13 cellular contexts compared by ENCODE assay signal in the genomic region with DNA sequence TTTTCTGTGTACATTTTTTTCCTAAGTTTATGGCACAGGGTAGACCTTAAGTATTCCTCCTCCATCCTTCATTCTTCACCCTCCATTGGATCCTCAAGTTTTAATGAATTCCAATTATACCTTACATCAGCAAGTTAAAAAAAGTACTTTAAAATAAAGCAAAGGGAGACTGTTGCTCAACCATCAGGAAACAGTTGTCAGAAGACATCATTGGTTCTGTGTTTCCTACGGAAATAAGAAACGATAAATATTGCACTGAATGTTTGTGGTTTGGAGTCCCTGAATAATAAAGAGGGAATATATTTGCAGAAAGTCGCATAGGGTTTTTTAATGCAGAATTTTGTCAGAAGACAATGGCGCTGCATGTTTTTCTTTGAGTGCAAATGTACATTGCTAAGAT. TPM values are rescaled to one million over a fixed set of nuclear protein-coding genes. Genes with fewer than 3 reads are reported as not detected.
"Had no signal": no experiment of that assay in that cellular context is flagged by ENCODE, and none has a peak within 500 bp of the region (broad histone marks: within the 10 kb centered on the region; RNA-seq: fewer than 3 reads in every experiment).

No MANE protein-coding gene starts in this region.

- H3K9me3 Mint-ChIP-seq: activated T-helper 1 cell treated with anti-CD3 and anti-CD28 coated beads, Interleukin-12 subunit alpha, Interleukin-12 subunit beta, Interleukin-2, Interleukin-4 antibody, amounts not matched to agents 30 ng/mL and 10 ng/mL and 1 ng/mL, durations not matched to agents 14 hours and 24 hours and 36 hours; stimulated activated memory B cell treated with anti-CD40 and anti-IgM and Interleukin-4, amounts not matched to agents 10 μg/mL and 1 μg/mL and 100 μg/mL, for 72 hours had no signal

- H3K4me3 Mint-ChIP-seq: activated T-helper 1 cell treated with anti-CD3 and anti-CD28 coated beads, Interleukin-12 subunit alpha, Interleukin-12 subunit beta, Interleukin-2, Interleukin-4 antibody, amounts not matched to agents 30 ng/mL and 10 ng/mL and 1 ng/mL, durations not matched to agents 14 hours and 24 hours and 36 hours; stimulated activated memory B cell treated with anti-CD40 and anti-IgM and Interleukin-4, amounts not matched to agents 10 μg/mL and 1 μg/mL and 100 μg/mL, for 72 hours had no signal

- H3K4me1 ChIP-seq: gastroesophageal sphincter, tibial nerve had no signal

- H3K27ac ChIP-seq: coronary artery, gastroesophageal sphincter, hepatocyte, tibial nerve had no signal

- H3K27me3 Mint-ChIP-seq: stimulated activated memory B cell treated with anti-CD40 and anti-IgM and Interleukin-4, amounts not matched to agents 10 μg/mL and 1 μg/mL and 100 μg/mL, for 72 hours had no signal

- H3K27ac Mint-ChIP-seq: activated T-helper 1 cell treated with anti-CD3 and anti-CD28 coated beads, Interleukin-12 subunit alpha, Interleukin-12 subunit beta, Interleukin-2, Interleukin-4 antibody, amounts not matched to agents 30 ng/mL and 10 ng/mL and 1 ng/mL, durations not matched to agents 14 hours and 24 hours and 36 hours; stimulated activated memory B cell treated with anti-CD40 and anti-IgM and Interleukin-4, amounts not matched to agents 10 μg/mL and 1 μg/mL and 100 μg/mL, for 72 hours had no signal

- H3K9me3 ChIP-seq: gastroesophageal sphincter, tibial nerve had no signal

- H3K4me1 Mint-ChIP-seq: stimulated activated memory B cell treated with anti-CD40 and anti-IgM and Interleukin-4, amounts not matched to agents 10 μg/mL and 1 μg/mL and 100 μg/mL, for 72 hours had no signal

- H3K27me3 ChIP-seq: gastroesophageal sphincter, hepatocyte, tibial nerve had no signal

- DNase-seq: activated CD4-positive, alpha-beta T cell treated with anti-CD3 and anti-CD28 coated beads for 48 hours; activated naive CD4-positive, alpha-beta T cell treated with Interleukin-2 at 50 U/mL for 16 hours; caudate nucleus; effector CD8-positive, alpha-beta T cell; posterior cingulate gyrus; right cardiac atrium had no signal

- H3K4me3 ChIP-seq: coronary artery, gastroesophageal sphincter, hepatocyte, tibial nerve had no signal

- ATAC-seq: gastroesophageal sphincter; right cardiac atrium; stimulated activated memory B cell treated with anti-CD40 and anti-IgM and Interleukin-4, amounts not matched to agents 10 μg/mL and 1 μg/mL and 100 μg/mL, for 72 hours had no signal

RNA-seq across cellular contexts. Expression of a gene that starts 45.8 kb away (rescaled TPM):
- total RNA-seq: activated T-helper 1 cell treated with anti-CD3 and anti-CD28 coated beads, Interleukin-12 subunit alpha, Interleukin-12 subunit beta, Interleukin-2, Interleukin-4 antibody, amounts not matched to agents 30 ng/mL and 10 ng/mL and 1 ng/mL, durations not matched to agents 14 hours and 24 hours and 36 hours; gastroesophageal sphincter; lower leg skin; tibial nerve had no signal
